In genomic region chr9:34400275-34400674, GRCh38 we compare ENCODE assay signal across 20 cellular contexts. TPM values are rescaled to one million over a fixed set of nuclear protein-coding genes. Genes with fewer than 3 reads are reported as not detected.
DNase-seq lines count a peak whose midpoint lies in the region; ATAC-seq, FAIRE-seq and TF ChIP-seq lines count a peak whose summit lies in the region.
"Had no signal": no experiment of that assay in that cellular context is flagged by ENCODE, and none has a peak within 500 bp of the region (broad histone marks: within the 10 kb centered on the region; RNA-seq: fewer than 3 reads in every experiment).

No MANE protein-coding gene starts in this region.

- H3K4me1 Mint-ChIP-seq in endodermal cell: peaks cover 8% of the 10 kb centered on the region

- intact Hi-C loops in pancreas (cut with DNase I): loop anchor here in 1 of 3 donors (10.0 kb wide), 2 partner anchors 95 to 195 kb away; no protein-coding TSS in a partner anchor

- no peak overlapping the region for H3K9ac ChIP-seq in endodermal cell (ENCODE audit: extremely low read depth, low read length, poor library complexity, severe bottlenecking)

- TF ChIP-seq CTCF in C4-2B (conservative IDR thresholded peaks at IDR 0.05) (0 out of 2 replicates have a peak, but pooled peaks have one; percentile 8), endodermal cell (conservative IDR thresholded peaks at IDR 0.05) (peak; percentile 57), kidney epithelial cell (IDR thresholded peaks at IDR 0.05; ENCODE audit: insufficient read depth, low read length, poor library complexity, severe bottlenecking) (peak; percentile 17), pancreas (IDR thresholded peaks at IDR 0.05) (no peak)

- peaks cover 17% of the 10 kb centered on the region for H3K36me3 Mint-ChIP-seq in endodermal cell (ENCODE audit: low read depth)

- H3K27me3 Mint-ChIP-seq in endodermal cell (ENCODE audit: insufficient read depth): no peaks in the 10 kb centered on the region

- no peaks in the 10 kb centered on the region for H3K9me3 ChIP-seq in endodermal cell (ENCODE audit: control insufficient read depth, low read length)
- no peaks in the 10 kb centered on the region for H3K9me3 ChIP-seq in pancreas
- H3K9me3 ChIP-seq: SJCRH30 had no signal

- ATAC-seq in GM19324 (IDR thresholded peaks at IDR 0.05; ENCODE audit: low FRiP score, unreplicated experiment) (no peak), pancreas (no peak)
- ATAC-seq: HCT116, Panc1 had no signal

- no peaks in the 10 kb centered on the region for H3K27me3 ChIP-seq in H7 (ENCODE audit: control insufficient read depth, insufficient read depth, low read length)
- H3K27me3 ChIP-seq in endodermal cell (ENCODE audit: control insufficient read depth, insufficient read depth, low read length, poor library complexity, severe bottlenecking): no peaks in the 10 kb centered on the region
- no peaks in the 10 kb centered on the region for H3K27me3 ChIP-seq in kidney epithelial cell (ENCODE audit: control insufficient read depth, insufficient read depth, low read length)
- H3K27me3 ChIP-seq in pancreas: no peaks in the 10 kb centered on the region
- H3K27me3 ChIP-seq: SJCRH30 had no signal

- no peaks in the 10 kb centered on the region for H3K4me1 ChIP-seq in endodermal cell (ENCODE audit: control insufficient read depth, insufficient read depth, low read length)
- no peaks in the 10 kb centered on the region for H3K4me1 ChIP-seq in pancreas
- H3K4me1 ChIP-seq: SJCRH30 had no signal

- no peak overlapping the region for H3K27ac ChIP-seq in C4-2B
- no peak overlapping the region for H3K27ac ChIP-seq in endodermal cell (ENCODE audit: low read depth, low read length)
- no peak overlapping the region for H3K27ac ChIP-seq in pancreas
- H3K27ac ChIP-seq: SJCRH30 had no signal

- H3K4me3 Mint-ChIP-seq in endodermal cell: no peak overlapping the region

- H3K9me3 Mint-ChIP-seq in endodermal cell: no peaks in the 10 kb centered on the region

- H3K4me3 ChIP-seq in H7 (ENCODE audit: insufficient read depth, low read depth, low read length) (no peak overlapping the region), endodermal cell (ENCODE audit: low read length) (no peak overlapping the region), kidney epithelial cell (ENCODE audit: low read depth, low read length) (no peak overlapping the region), pancreas (no peak overlapping the region)
- H3K4me3 ChIP-seq: SJCRH30 had no signal

- WGBS in endodermal cell (ENCODE audit: insufficient coverage in 1 of 2, insufficient read length in 1 of 2), 2 experiments: 85 to 91% methylated on average over 4 to 12 of the region's 12 CpGs
- WGBS in pancreas, 2 donors: 77 to 81% methylated on average over 12 of the region's 12 CpGs

- FAIRE-seq in pancreas (lab: Jason Lieb, UNC): no peak
- FAIRE-seq: GM12891 had no signal

- no peak overlapping the region for H3K27ac Mint-ChIP-seq in endodermal cell

- DNase-seq in H7: peak; percentile 81
- peak; percentile 75 for DNase-seq in endodermal cell
- no peak for DNase-seq in kidney epithelial cell (ENCODE audit: low read depth)
- no peak for DNase-seq in NCI-H2227 treated with DMSO at 0.1 percent for 48 hours (lab: John Stamatoyannopoulos, UW)
- no peak for DNase-seq in pancreas
- DNase-seq in epidermal melanocyte (ENCODE audit: insufficient read length, low spot score): no peak
- DNase-seq: DND-41, MM.1S, NCI-H1092, NCI-H1436 treated with DMSO at 0.1 percent for 48 hours, NCI-H2029, NCI-H446 treated with DMSO at 0.1 percent for 48 hours, SJCRH30 had no signal

- peaks cover 2% of the 10 kb centered on the region for H3K36me3 ChIP-seq in H7 (replicated peaks; ENCODE audit: control insufficient read depth, insufficient read depth, low read length)
- H3K36me3 ChIP-seq in endodermal cell (ENCODE audit: control insufficient read depth, insufficient read depth, low read length): peaks cover 36% of the 10 kb centered on the region
- H3K36me3 ChIP-seq in kidney epithelial cell (ENCODE audit: control insufficient read depth, insufficient read depth, low read length): peaks cover 7% of the 10 kb centered on the region
- peaks cover 0 to 23% (median 0%) of the 10 kb centered on the region in 3 donors for H3K36me3 ChIP-seq in pancreas
- H3K36me3 ChIP-seq: SJCRH30 had no signal

RNA-seq across cellular contexts. Expression of gene MYORG, which starts 23.6 kb away (rescaled TPM):
- 12.3 and 19.8 TPM in 2 replicates for total RNA-seq in H7 (2014; rRNA removed; shearing (Covaris generic))
- total RNA-seq in endodermal cell (10 to 100 TPM; 56.7 to 58.8 TPM), kidney epithelial cell (3.8 and 4.9 TPM in 2 replicates), pancreas (10 to 100 TPM in 4 of 6 donors, 1 to 10 TPM in 2; 4.0 to 17.5 (median 10.8) TPM)
- polyA plus RNA-seq in endodermal cell (2013, experiment 1 of 2): 10.2 TPM
- polyA plus RNA-seq in endodermal cell (2013, experiment 2 of 2): 10.9 TPM
- 1 to 10 TPM; 1.8 to 2.3 TPM for polyA plus RNA-seq in pancreas

RNA-seq across cellular contexts. Expression of gene FAM219A, which starts 58.1 kb away (rescaled TPM):
- total RNA-seq in H7 (2014; rRNA removed; shearing (Covaris generic)): 20.3 and 22.7 TPM in 2 replicates
- total RNA-seq in endodermal cell: 10 to 100 TPM; 17.1 to 19.6 TPM
- polyA plus RNA-seq in endodermal cell (2013, experiment 1 of 2): 20.6 TPM
- 19.0 TPM for polyA plus RNA-seq in endodermal cell (2013, experiment 2 of 2)
- total RNA-seq in kidney epithelial cell: 14.7 and 16.8 TPM in 2 replicates
- total RNA-seq in pancreas: 1 to 10 TPM; 4.5 to 9.6 (median 7.0) TPM
- 1 to 10 TPM; 9.7 to 9.8 TPM for polyA plus RNA-seq in pancreas

RNA-seq across cellular contexts. Expression of gene DNAI1, which starts 58.3 kb away (rescaled TPM):
- 0.35 and 0.96 TPM in 2 replicates for total RNA-seq in H7 (2014; rRNA removed; shearing (Covaris generic))
- 1 to 10 TPM; 2.5 to 4.1 TPM for total RNA-seq in endodermal cell
- polyA plus RNA-seq in endodermal cell (2013, experiment 1 of 2): 3.0 TPM
- polyA plus RNA-seq in endodermal cell (2013, experiment 2 of 2): 1.5 TPM
- not detected in 2 replicates for total RNA-seq in kidney epithelial cell
- under 1 TPM; 0.16 to 0.69 (median 0.38) TPM for total RNA-seq in pancreas
- polyA plus RNA-seq in pancreas: 1 to 10 TPM in 1 of 2 donors, under 1 TPM in 1; 0.99 to 5.0 TPM
- total RNA-seq: G401, LHCN-M2 had no signal

Comparison
In these comparisons a context has a peak if more than half of its experiments do, and no peak if none do; other contexts are left out.
1. CTCF ChIP-seq: peak in C4-2B (single experiment), endodermal cell (single experiment) and kidney epithelial cell (single experiment); none in pancreas (0 of 4).
2. DNase-seq: peak in H7 (single experiment) and endodermal cell (single experiment); none in kidney epithelial cell (single experiment), NCI-H2227 treated with DMSO at 0.1 percent for 48 hours (single experiment), pancreas (0 of 6) and epidermal melanocyte (single experiment).